Comparison of ENCODE assay signal across 8 cellular contexts in the genomic region with DNA sequence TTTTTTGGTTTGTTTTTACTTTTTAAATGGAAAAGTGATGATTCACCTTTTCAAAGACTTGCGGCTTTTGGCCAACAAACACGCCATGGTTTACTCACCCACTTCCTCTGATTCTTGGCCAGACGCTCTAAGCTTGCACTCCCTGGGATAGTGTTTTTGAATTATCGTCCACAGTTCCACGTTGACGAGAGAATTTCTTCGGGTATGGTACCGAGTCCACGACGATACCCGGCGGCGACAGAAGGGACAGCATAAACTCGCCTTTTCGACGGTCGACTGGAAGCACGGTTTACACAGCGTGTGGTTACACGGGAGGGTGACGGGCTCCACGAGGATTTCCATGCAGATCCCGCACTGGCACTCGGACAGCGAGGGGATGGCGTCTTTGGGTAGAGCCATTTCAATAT. TPM values are rescaled to one million over a fixed set of nuclear protein-coding genes. Genes with fewer than 3 reads are reported as not detected.
DNase-seq lines count a peak whose midpoint lies in the region; ATAC-seq, FAIRE-seq and TF ChIP-seq lines count a peak whose summit lies in the region.

No MANE protein-coding gene starts in this region.

- DNase-seq in EH (ENCODE audit: low read depth) (peak; percentile 88), HCEC 1CT (peak; percentile 94), NCI-H1105 (lab: John Stamatoyannopoulos, UW) (peak; percentile 17), dedifferentiated amniotic fluid mesenchymal stem cell (ENCODE audit: extremely low spot score) (peak; percentile 81), left lobe of liver (ENCODE audit: low spot score) (peak; percentile 53), D721Med (ENCODE audit: insufficient read length, low spot score) (no peak)
- DNase-seq in activated CD4-positive, alpha-beta T cell treated with anti-CD3 and anti-CD28 coated beads, Interleukin-2, amount 10 ng/mL, durations not matched to agents 7 days and 5 days = peak; percentile 77
- DNase-seq in stimulated activated CD4-positive, alpha-beta T cell treated with anti-CD3 and anti-CD28 coated beads, Interleukin-1b, Interleukin-23, amount 100 ng/mL, for 48 hours = peak; percentile 65

- H3K4me3 Mint-ChIP-seq in activated CD4-positive, alpha-beta T cell treated with anti-CD3 and anti-CD28 coated beads, Interleukin-2, amount 10 ng/mL, durations not matched to agents 7 days and 5 days = peak overlapping the region; percentile 89

- peak; percentile 41 for ATAC-seq in left lobe of liver

- no peak for FAIRE-seq in D721Med (lab: Jason Lieb, UNC)

- CTCF ChIA-PET in activated CD4-positive, alpha-beta T cell treated with anti-CD3 and anti-CD28 coated beads, Interleukin-2, amount 10 ng/mL, durations not matched to agents 7 days and 5 days (lab: Charles Lee) = interaction anchor here (1.0 to 4.9 kb wide), 3 partner anchors 13 to 26 kb away, joined by 5 to 18 read pairs (median 9); no protein-coding TSS in a partner anchor

- H3K27ac Mint-ChIP-seq in activated CD4-positive, alpha-beta T cell treated with anti-CD3 and anti-CD28 coated beads, Interleukin-2, amount 10 ng/mL, durations not matched to agents 7 days and 5 days = peak overlapping the region; percentile 93

- H3K9me3 Mint-ChIP-seq in activated CD4-positive, alpha-beta T cell treated with anti-CD3 and anti-CD28 coated beads, Interleukin-2, amount 10 ng/mL, durations not matched to agents 7 days and 5 days = peaks cover 11% of the 10 kb centered on the region

- TF ChIP-seq CTCF in D721Med (IDR thresholded peaks at IDR 0.05; ENCODE audit: insufficient read depth, missing control alignments) = no peak

- peaks cover 36% of the 10 kb centered on the region for H3K36me3 Mint-ChIP-seq in activated CD4-positive, alpha-beta T cell treated with anti-CD3 and anti-CD28 coated beads, Interleukin-2, amount 10 ng/mL, durations not matched to agents 7 days and 5 days (ENCODE audit: low read depth)

- H3K27me3 Mint-ChIP-seq in activated CD4-positive, alpha-beta T cell treated with anti-CD3 and anti-CD28 coated beads, Interleukin-2, amount 10 ng/mL, durations not matched to agents 7 days and 5 days = peaks cover 3% of the 10 kb centered on the region

- H3K4me1 Mint-ChIP-seq in activated CD4-positive, alpha-beta T cell treated with anti-CD3 and anti-CD28 coated beads, Interleukin-2, amount 10 ng/mL, durations not matched to agents 7 days and 5 days = peaks cover 32% of the 10 kb centered on the region

- POLR2A ChIA-PET in activated CD4-positive, alpha-beta T cell treated with anti-CD3 and anti-CD28 coated beads, Interleukin-2, amount 10 ng/mL, durations not matched to agents 7 days and 5 days (lab: Charles Lee) = no interaction called here

RNA-seq across cellular contexts. Expression of gene RNF168, which starts 0.8 kb away (rescaled TPM):
- 10 to 100 TPM; 37.5 to 38.7 TPM for total RNA-seq in activated CD4-positive, alpha-beta T cell treated with anti-CD3 and anti-CD28 coated beads, Interleukin-2, amount 10 ng/mL, durations not matched to agents 7 days and 5 days
- total RNA-seq in left lobe of liver = 12.9 TPM

RNA-seq across cellular contexts. Expression of gene SMCO1, which starts 12.4 kb away (rescaled TPM):
- total RNA-seq in activated CD4-positive, alpha-beta T cell treated with anti-CD3 and anti-CD28 coated beads, Interleukin-2, amount 10 ng/mL, durations not matched to agents 7 days and 5 days = not detected
- not detected for total RNA-seq in left lobe of liver
